ENCODE assay signal across 1 cellular context in genomic region chr17:44084921-44085320, GRCh38.
TF ChIP-seq lines count a peak whose summit lies in the region.

No MANE protein-coding gene starts in this region.

TF ChIP-seq in HepG2, 621 proteins besides CTCF, POLR2A, EP300 and RAD21:
- 0 out of 2 replicates have a peak, but pooled peaks have one; percentile 13 for TF ChIP-seq ZXDC (CRISPR knock-in tag; IDR thresholded peaks at IDR 0.05)
- 0 out of 2 replicates have a peak, but pooled peaks have one; percentile 8 for TF ChIP-seq EED (CRISPR knock-in tag; IDR thresholded peaks at IDR 0.05)
- no peak for TF ChIP-seq HHEX (CRISPR knock-in tag; IDR thresholded peaks at IDR 0.05)
